ENCODE assay signal across 11 cellular contexts in the genomic region with DNA sequence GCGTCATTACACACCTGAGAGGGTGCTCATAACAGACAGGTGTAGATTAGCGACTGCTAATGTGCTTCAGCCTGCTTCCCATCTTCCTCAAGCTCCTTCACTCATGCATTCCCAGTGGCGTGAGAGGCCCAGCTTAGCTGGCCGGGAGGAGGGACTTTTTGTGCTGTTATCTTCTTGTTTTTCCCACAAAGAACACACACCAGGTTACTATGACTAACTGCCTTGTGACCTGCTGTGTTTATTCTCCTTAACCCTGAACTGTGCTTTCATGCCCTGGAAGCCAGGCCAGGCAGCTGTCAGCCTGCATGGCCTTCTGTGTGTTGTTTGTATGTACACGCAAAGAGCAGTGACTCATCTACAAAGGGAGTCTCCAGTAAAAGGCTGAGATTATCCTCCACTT.
DNase-seq lines count a peak whose midpoint lies in the region; ATAC-seq and TF ChIP-seq lines count a peak whose summit lies in the region.
"Had no signal": no experiment of that assay in that cellular context is flagged by ENCODE, and none has a peak within 500 bp of the region (broad histone marks: within the 10 kb centered on the region; RNA-seq: fewer than 3 reads in every experiment).

No MANE protein-coding gene starts in this region.

- no peaks in the 10 kb centered on the region for H3K36me3 Mint-ChIP-seq in activated T-helper 1 cell treated with anti-CD3 and anti-CD28 coated beads, Interleukin-12 subunit alpha, Interleukin-12 subunit beta, Interleukin-2, Interleukin-4 antibody, amounts not matched to agents 30 ng/mL and 10 ng/mL and 1 ng/mL, durations not matched to agents 14 hours and 24 hours and 36 hours (ENCODE audit: low read depth)
- H3K36me3 Mint-ChIP-seq in natural killer cell treated with Interleukin-12 subunit alpha and Interleukin-12 subunit beta and Interleukin-15 and Interleukin-18, amount 100 ng/mL, for 72 hours: no peaks in the 10 kb centered on the region

- no peak overlapping the region for H3K4me3 Mint-ChIP-seq in activated T-helper 1 cell treated with anti-CD3 and anti-CD28 coated beads, Interleukin-12 subunit alpha, Interleukin-12 subunit beta, Interleukin-2, Interleukin-4 antibody, amounts not matched to agents 30 ng/mL and 10 ng/mL and 1 ng/mL, durations not matched to agents 14 hours and 24 hours and 36 hours
- no peak overlapping the region for H3K4me3 Mint-ChIP-seq in natural killer cell treated with Interleukin-12 subunit alpha and Interleukin-12 subunit beta and Interleukin-15 and Interleukin-18, amount 100 ng/mL, for 72 hours

- no peak overlapping the region for H3K27ac Mint-ChIP-seq in activated T-helper 1 cell treated with anti-CD3 and anti-CD28 coated beads, Interleukin-12 subunit alpha, Interleukin-12 subunit beta, Interleukin-2, Interleukin-4 antibody, amounts not matched to agents 30 ng/mL and 10 ng/mL and 1 ng/mL, durations not matched to agents 14 hours and 24 hours and 36 hours
- no peak overlapping the region for H3K27ac Mint-ChIP-seq in natural killer cell treated with Interleukin-12 subunit alpha and Interleukin-12 subunit beta and Interleukin-15 and Interleukin-18, amount 100 ng/mL, for 72 hours

- H3K4me1 ChIP-seq in mucosa of descending colon (ENCODE audit: low read depth): no peaks in the 10 kb centered on the region

- H3K4me3 ChIP-seq in epithelial cell of esophagus (ENCODE audit: low read length) (no peak overlapping the region), mucosa of descending colon (no peak overlapping the region)
- H3K4me3 ChIP-seq: spleen had no signal

- TF ChIP-seq CTCF in epithelial cell of esophagus (IDR thresholded peaks at IDR 0.05; ENCODE audit: insufficient read depth, low read depth, low read length, missing control alignments): no peak
- TF ChIP-seq CTCF in mucosa of descending colon (IDR thresholded peaks at IDR 0.05): no peak

- DNase-seq in Caki2 (ENCODE audit: low read depth) (peak; percentile 97), M059J (ENCODE audit: low read depth) (peak; percentile 97), epithelial cell of esophagus (ENCODE audit: low read depth) (peak; percentile 1), mucosa of descending colon (peak in 1 of 3 donors; percentile 31), NCI-H524 (lab: John Stamatoyannopoulos, UW) (no peak), NK-92 (lab: John Stamatoyannopoulos, UW; ENCODE audit: unreplicated experiment) (no peak)
- DNase-seq in activated T-helper 1 cell treated with anti-CD3 and anti-CD28 coated beads, Interleukin-12 subunit alpha, Interleukin-12 subunit beta, Interleukin-2, Interleukin-4 antibody, amounts not matched to agents 30 ng/mL and 10 ng/mL and 1 ng/mL, durations not matched to agents 14 hours and 24 hours and 36 hours (ENCODE audit: low spot score): no peak
- DNase-seq in natural killer cell treated with Interleukin-12 subunit alpha and Interleukin-12 subunit beta and Interleukin-15 and Interleukin-18, amount 100 ng/mL, for 72 hours (ENCODE audit: low spot score): no peak
- DNase-seq: activated naive CD4-positive, alpha-beta T cell treated with anti-CD3 and anti-CD28 coated beads, Interleukin-2, amount 50 U/mL, for 16 hours; NCI-H187 treated with DMSO at 0.1 percent for 48 hours; spleen had no signal

- no peaks in the 10 kb centered on the region for H3K9me3 Mint-ChIP-seq in activated T-helper 1 cell treated with anti-CD3 and anti-CD28 coated beads, Interleukin-12 subunit alpha, Interleukin-12 subunit beta, Interleukin-2, Interleukin-4 antibody, amounts not matched to agents 30 ng/mL and 10 ng/mL and 1 ng/mL, durations not matched to agents 14 hours and 24 hours and 36 hours
- H3K9me3 Mint-ChIP-seq in natural killer cell treated with Interleukin-12 subunit alpha and Interleukin-12 subunit beta and Interleukin-15 and Interleukin-18, amount 100 ng/mL, for 72 hours: no peaks in the 10 kb centered on the region

- ATAC-seq in mucosa of descending colon: peak; percentile 95
- no peak for ATAC-seq in natural killer cell treated with Interleukin-12 subunit alpha and Interleukin-12 subunit beta and Interleukin-15 and Interleukin-18, amount 100 ng/mL, for 72 hours

- H3K4me1 Mint-ChIP-seq in activated T-helper 1 cell treated with anti-CD3 and anti-CD28 coated beads, Interleukin-12 subunit alpha, Interleukin-12 subunit beta, Interleukin-2, Interleukin-4 antibody, amounts not matched to agents 30 ng/mL and 10 ng/mL and 1 ng/mL, durations not matched to agents 14 hours and 24 hours and 36 hours (ENCODE audit: low read depth): no peaks in the 10 kb centered on the region
- H3K4me1 Mint-ChIP-seq in natural killer cell treated with Interleukin-12 subunit alpha and Interleukin-12 subunit beta and Interleukin-15 and Interleukin-18, amount 100 ng/mL, for 72 hours (ENCODE audit: low read depth in 2 of 2): no peaks in the 10 kb centered on the region

- intact Hi-C loops in mucosa of descending colon (cut with DNase I, micrococcal nuclease): no loop called here
- intact Hi-C loops in activated T-helper 1 cell treated with anti-CD3 and anti-CD28 coated beads, Interleukin-12 subunit alpha, Interleukin-12 subunit beta, Interleukin-2, Interleukin-4 antibody, amounts not matched to agents 30 ng/mL and 10 ng/mL and 1 ng/mL, durations not matched to agents 14 hours and 24 hours and 36 hours (cut with micrococcal nuclease): no loop called here

- in situ Hi-C loops in Caki2 (cut with HindIII; ENCODE audit: low pct_unique_long_range_greater_than_20kb, low sequenced_read_pairs): no loop called here

- H3K36me3 ChIP-seq in mucosa of descending colon (ENCODE audit: low read depth): no peaks in the 10 kb centered on the region
- H3K36me3 ChIP-seq: spleen had no signal

- no peaks in the 10 kb centered on the region for H3K9me3 ChIP-seq in mucosa of descending colon
- H3K9me3 ChIP-seq: spleen had no signal

- no peaks in the 10 kb centered on the region for H3K27me3 Mint-ChIP-seq in activated T-helper 1 cell treated with anti-CD3 and anti-CD28 coated beads, Interleukin-12 subunit alpha, Interleukin-12 subunit beta, Interleukin-2, Interleukin-4 antibody, amounts not matched to agents 30 ng/mL and 10 ng/mL and 1 ng/mL, durations not matched to agents 14 hours and 24 hours and 36 hours (ENCODE audit: insufficient read depth)
- peaks cover 0 to 2% of the 10 kb centered on the region in 2 donors for H3K27me3 Mint-ChIP-seq in natural killer cell treated with Interleukin-12 subunit alpha and Interleukin-12 subunit beta and Interleukin-15 and Interleukin-18, amount 100 ng/mL, for 72 hours

Comparison
In these comparisons a context has a peak if more than half of its experiments do, and no peak if none do; other contexts are left out.
1. DNase-seq: peak in Caki2 (single experiment), M059J (single experiment) and epithelial cell of esophagus (single experiment); none in activated T-helper 1 cell treated with anti-CD3 and anti-CD28 coated beads, Interleukin-12 subunit alpha, Interleukin-12 subunit beta, Interleukin-2, Interleukin-4 antibody, amounts not matched to agents 30 ng/mL and 10 ng/mL and 1 ng/mL, durations not matched to agents 14 hours and 24 hours and 36 hours (single experiment), NCI-H524 (0 of 2), natural killer cell treated with Interleukin-12 subunit alpha and Interleukin-12 subunit beta and Interleukin-15 and Interleukin-18, amount 100 ng/mL, for 72 hours (single experiment) and NK-92 (single experiment).